Comparison of ENCODE assay signal across 3 cellular contexts in the genomic region with DNA sequence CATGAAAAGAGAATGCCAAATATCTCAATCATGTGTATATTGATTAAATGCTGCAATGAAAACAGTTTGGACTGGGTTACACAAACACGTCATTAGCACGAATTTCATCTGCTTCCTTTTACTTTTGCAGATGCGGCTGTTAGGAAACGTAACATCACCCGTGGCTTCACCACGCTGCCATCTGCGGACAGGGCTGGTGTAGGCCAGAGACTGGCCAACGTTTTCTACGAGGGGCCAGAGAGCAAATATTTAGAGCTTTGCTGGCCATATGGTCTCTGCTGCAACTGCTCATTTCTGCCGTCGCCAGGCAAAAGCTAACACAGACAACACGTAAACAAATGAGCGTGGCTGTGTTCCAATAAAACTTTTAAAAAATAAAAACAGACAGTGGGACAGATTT.
TF ChIP-seq lines count a peak whose summit lies in the region.

No MANE protein-coding gene starts in this region.

TF ChIP-seq in SK-N-SH, 30 proteins besides CTCF, POLR2A, EP300 and RAD21:
- TF ChIP-seq CHD2 (IDR thresholded peaks at IDR 0.05; ENCODE audit: low read length, partially characterized antibody) (peak; percentile 8), NFIC (IDR thresholded peaks at IDR 0.05; ENCODE audit: borderline replicate concordance) (no peak)

TF ChIP-seq in SK-N-SH treated with all-trans-retinoic acid at 6 μM for 48 hours, 23 proteins besides CTCF, POLR2A, EP300 and RAD21:
- TF ChIP-seq ZNF8 (CRISPR knock-in tag; IDR thresholded peaks at IDR 0.05) (no peak), ARNTL (CRISPR knock-in tag; IDR thresholded peaks at IDR 0.05; ENCODE audit: borderline replicate concordance, low read depth) (no peak), POU6F1 (CRISPR knock-in tag; IDR thresholded peaks at IDR 0.05; ENCODE audit: borderline replicate concordance, low read depth) (no peak), TOX (CRISPR knock-in tag; IDR thresholded peaks at IDR 0.05; ENCODE audit: borderline replicate concordance) (no peak), SNAI2 (CRISPR knock-in tag; IDR thresholded peaks at IDR 0.05) (no peak), GLIS3 (CRISPR knock-in tag; IDR thresholded peaks at IDR 0.05) (no peak)

TF ChIP-seq in IMR-90, 13 proteins besides CTCF, POLR2A, EP300 and RAD21:
- TF ChIP-seq MXI1 (IDR thresholded peaks at IDR 0.05; ENCODE audit: borderline replicate concordance, low read depth, low read length): no peak
